Comparison of ENCODE assay signal across 13 cellular contexts in genomic region chr11:128346808-128347207, GRCh38.
DNase-seq lines count a peak whose midpoint lies in the region; ATAC-seq, FAIRE-seq and TF ChIP-seq lines count a peak whose summit lies in the region.
"Had no signal": no experiment of that assay in that cellular context is flagged by ENCODE, and none has a peak within 500 bp of the region (broad histone marks: within the 10 kb centered on the region; RNA-seq: fewer than 3 reads in every experiment).

No MANE protein-coding gene starts in this region.

- H3K4me1 Mint-ChIP-seq in activated naive CD8-positive, alpha-beta T cell treated with anti-CD3 and anti-CD28 coated beads for 36 hours, result peaks cover 74% of the 10 kb centered on the region

- no peaks in the 10 kb centered on the region for H3K36me3 ChIP-seq in right atrium auricular region
- H3K36me3 ChIP-seq: adrenal gland had no signal

- H3K27ac Mint-ChIP-seq in activated naive CD8-positive, alpha-beta T cell treated with anti-CD3 and anti-CD28 coated beads for 36 hours, result peak overlapping the region; percentile 6
- H3K27ac Mint-ChIP-seq: CD8-positive, alpha-beta T cell; WTC11 had no signal

- peaks cover 21% of the 10 kb centered on the region for H3K36me3 Mint-ChIP-seq in activated naive CD8-positive, alpha-beta T cell treated with anti-CD3 and anti-CD28 coated beads for 36 hours
- H3K36me3 Mint-ChIP-seq: CD8-positive, alpha-beta T cell; WTC11 had no signal

- no peaks in the 10 kb centered on the region for H3K9me3 ChIP-seq in right atrium auricular region
- H3K9me3 ChIP-seq: adrenal gland had no signal

- H3K4me3 Mint-ChIP-seq in activated naive CD8-positive, alpha-beta T cell treated with anti-CD3 and anti-CD28 coated beads for 36 hours, result no peak overlapping the region
- H3K4me3 Mint-ChIP-seq: CD8-positive, alpha-beta T cell; WTC11 had no signal

- no peak overlapping the region for H3K27ac ChIP-seq in right atrium auricular region
- H3K27ac ChIP-seq: adrenal gland had no signal

- peaks cover 0 to 7% of the 10 kb centered on the region in 2 donors for H3K4me1 ChIP-seq in right atrium auricular region
- H3K4me1 ChIP-seq: adrenal gland had no signal

- ATAC-seq in left colon (peak; percentile 80), GM19324 (IDR thresholded peaks at IDR 0.05; ENCODE audit: low FRiP score, unreplicated experiment) (no peak), GM19467 (IDR thresholded peaks at IDR 0.05; ENCODE audit: unreplicated experiment) (no peak)
- ATAC-seq: CD8-positive, alpha-beta T cell; sciatic nerve; WTC11 had no signal

- intact Hi-C loops in left colon (cut with DNase I, micrococcal nuclease), result no loop called here

- peak; percentile 40 for DNase-seq in COLO829 (ENCODE audit: low spot score)
- DNase-seq in H54 (ENCODE audit: insufficient read length, low spot score), result no peak
- DNase-seq in activated naive CD8-positive, alpha-beta T cell treated with anti-CD3 and anti-CD28 coated beads for 36 hours, result peak; percentile 20
- no peak for DNase-seq in left colon
- no peak for DNase-seq in right atrium auricular region (ENCODE audit: low spot score)
- DNase-seq in islet precursor cell, result no peak
- DNase-seq: CD8-positive, alpha-beta T cell; NCI-H446 treated with DMSO at 0.1 percent for 48 hours had no signal

- peaks cover 7% of the 10 kb centered on the region for H3K9me3 Mint-ChIP-seq in activated naive CD8-positive, alpha-beta T cell treated with anti-CD3 and anti-CD28 coated beads for 36 hours
- H3K9me3 Mint-ChIP-seq: CD8-positive, alpha-beta T cell; WTC11 had no signal

- H3K27me3 ChIP-seq in right atrium auricular region, result no peaks in the 10 kb centered on the region
- H3K27me3 ChIP-seq: adrenal gland had no signal

- FAIRE-seq in H54 (lab: Jason Lieb, UNC), result peak; percentile 11

- TF ChIP-seq CTCF in right atrium auricular region (IDR thresholded peaks at IDR 0.05), result no peak

- TF ChIP-seq POLR2A in H54 (IDR thresholded peaks at IDR 0.05; ENCODE audit: low read depth, low read length), result no peak

- H3K27me3 Mint-ChIP-seq in activated naive CD8-positive, alpha-beta T cell treated with anti-CD3 and anti-CD28 coated beads for 36 hours, result no peaks in the 10 kb centered on the region

- H3K4me3 ChIP-seq in right atrium auricular region, result no peak overlapping the region
- H3K4me3 ChIP-seq: adrenal gland had no signal

Comparison
In these comparisons a context has a peak if more than half of its experiments do, and no peak if none do; other contexts are left out.
1. DNase-seq: peak in COLO829 (single experiment) and activated naive CD8-positive, alpha-beta T cell treated with anti-CD3 and anti-CD28 coated beads for 36 hours (single experiment); none in H54 (single experiment), left colon (0 of 2), right atrium auricular region (single experiment) and islet precursor cell (single experiment).